In genomic region chr6:30647802-30648460, GRCh38 we compare ENCODE assay signal across 8 cellular contexts. TPM values are rescaled to one million over a fixed set of nuclear protein-coding genes. Genes with fewer than 3 reads are reported as not detected.
DNase-seq lines count a peak whose midpoint lies in the region; ATAC-seq and TF ChIP-seq lines count a peak whose summit lies in the region.

No MANE protein-coding gene starts in this region.

- DNase-seq in COLO829 (ENCODE audit: low spot score) (peak; percentile 74), activated B cell treated with CpG ODN at 0.5 μM for 24 hours (no peak), foreskin keratinocyte (peak in 1 of 2 donors; percentile 27), progenitor cell of endocrine pancreas (ENCODE audit: low spot score, unreplicated experiment) (no peak)

- peak overlapping the region; percentile 30 for H3K27ac ChIP-seq in foreskin keratinocyte

- H3K9me3 Mint-ChIP-seq in activated B cell treated with CpG ODN at 0.5 μM for 24 hours (no peaks in the 10 kb centered on the region), progenitor cell of endocrine pancreas (ENCODE audit: low read depth) (no peaks in the 10 kb centered on the region)

- peak; percentile 48 for ATAC-seq in HG03066 (IDR thresholded peaks at IDR 0.05; ENCODE audit: low read depth, unreplicated experiment)
- ATAC-seq in activated B cell treated with CpG ODN at 0.5 μM for 24 hours (ENCODE audit: low read depth): no peak
- ATAC-seq in foreskin keratinocyte: no peak
- no peak for ATAC-seq in HG03097 (IDR thresholded peaks at IDR 0.05; ENCODE audit: low FRiP score, unreplicated experiment)
- ATAC-seq in HG03045 (IDR thresholded peaks at IDR 0.05; ENCODE audit: unreplicated experiment): no peak
- ATAC-seq in HG03108 (IDR thresholded peaks at IDR 0.05; ENCODE audit: unreplicated experiment): no peak

- H3K4me1 ChIP-seq in foreskin keratinocyte: no peaks in the 10 kb centered on the region

- H3K4me1 Mint-ChIP-seq in activated B cell treated with CpG ODN at 0.5 μM for 24 hours: peaks cover 35% of the 10 kb centered on the region
- peaks cover 17% of the 10 kb centered on the region for H3K4me1 Mint-ChIP-seq in progenitor cell of endocrine pancreas (ENCODE audit: low read depth)

- H3K27ac Mint-ChIP-seq in activated B cell treated with CpG ODN at 0.5 μM for 24 hours (peak overlapping the region; percentile 90), progenitor cell of endocrine pancreas (peak overlapping the region; percentile 96)

- peak overlapping the region; percentile 91 for H3K4me3 Mint-ChIP-seq in activated B cell treated with CpG ODN at 0.5 μM for 24 hours
- peak overlapping the region; percentile 86 for H3K4me3 Mint-ChIP-seq in progenitor cell of endocrine pancreas (ENCODE audit: low read depth)

- H3K27me3 ChIP-seq in foreskin keratinocyte: no peaks in the 10 kb centered on the region

- H3K27me3 Mint-ChIP-seq in activated B cell treated with CpG ODN at 0.5 μM for 24 hours: no peaks in the 10 kb centered on the region
- H3K27me3 Mint-ChIP-seq in progenitor cell of endocrine pancreas: no peaks in the 10 kb centered on the region

- TF ChIP-seq CTCF in activated B cell treated with CpG ODN at 0.5 μM for 24 hours (IDR thresholded peaks at IDR 0.05): no peak
- TF ChIP-seq CTCF in foreskin keratinocyte (conservative IDR thresholded peaks at IDR 0.05): no peak
- no peak for TF ChIP-seq CTCF in progenitor cell of endocrine pancreas (IDR thresholded peaks at IDR 0.05; ENCODE audit: unreplicated experiment)

- H3K36me3 Mint-ChIP-seq in activated B cell treated with CpG ODN at 0.5 μM for 24 hours (ENCODE audit: low read depth) (peaks cover 59% of the 10 kb centered on the region), progenitor cell of endocrine pancreas (ENCODE audit: insufficient read depth) (peaks cover 20% of the 10 kb centered on the region)

- intact Hi-C loops in activated B cell treated with CpG ODN at 0.5 μM for 24 hours (cut with micrococcal nuclease): loop anchor here (1.0 to 2.0 kb wide), 7 partner anchors 21 to 159 kb away; partner anchors contain the start of genes ABCF1, ATAT1, DHX16 and GNL1

- POLR2A ChIA-PET in activated B cell treated with CpG ODN at 0.5 μM for 24 hours (lab: Charles Lee): interaction anchor here (0.5 to 1.3 kb wide), 5 partner anchors 22 to 234 kb away, joined by 3 to 21 read pairs (median 5); partner anchors contain the start of genes ATAT1, MRPS18B and PPP1R10

- CTCF ChIA-PET in activated B cell treated with CpG ODN at 0.5 μM for 24 hours (lab: Charles Lee): interaction anchor here (0.7 to 1.3 kb wide), 2 partner anchors 82 to 165 kb away, joined by 3 read pairs; no protein-coding TSS in a partner anchor

RNA-seq across cellular contexts. Expression of gene C6orf136, which starts 1.0 kb away (rescaled TPM):
- total RNA-seq in activated B cell treated with CpG ODN at 0.5 μM for 24 hours (21.6 and 35.6 TPM in 2 replicates), foreskin keratinocyte (8.2 and 10.2 TPM in 2 replicates), progenitor cell of endocrine pancreas (18.8 and 19.5 TPM in 2 replicates)
- polyA plus RNA-seq in foreskin keratinocyte: 16.9 and 19.1 TPM in 2 replicates

RNA-seq across cellular contexts. Expression of gene ATAT1, which starts 21.3 kb away (rescaled TPM):
- total RNA-seq in activated B cell treated with CpG ODN at 0.5 μM for 24 hours (6.9 and 10.3 TPM in 2 replicates), foreskin keratinocyte (4.6 and 6.1 TPM in 2 replicates), progenitor cell of endocrine pancreas (71.2 and 74.2 TPM in 2 replicates)
- 5.7 and 7.8 TPM in 2 replicates for polyA plus RNA-seq in foreskin keratinocyte

RNA-seq across cellular contexts. Expression of gene DHX16, which starts 24.9 kb away (rescaled TPM):
- total RNA-seq in activated B cell treated with CpG ODN at 0.5 μM for 24 hours (42.3 and 50.4 TPM in 2 replicates), foreskin keratinocyte (38.1 and 42.5 TPM in 2 replicates), progenitor cell of endocrine pancreas (30.0 and 31.0 TPM in 2 replicates)
- 29.2 and 35.1 TPM in 2 replicates for polyA plus RNA-seq in foreskin keratinocyte

RNA-seq across cellular contexts. Expression of gene MRPS18B, which starts 30.3 kb away (rescaled TPM):
- total RNA-seq in activated B cell treated with CpG ODN at 0.5 μM for 24 hours (57.7 and 61.2 TPM in 2 replicates), foreskin keratinocyte (61.5 and 64.8 TPM in 2 replicates), progenitor cell of endocrine pancreas (27.5 and 28.2 TPM in 2 replicates)
- 67.4 and 71.8 TPM in 2 replicates for polyA plus RNA-seq in foreskin keratinocyte

RNA-seq across cellular contexts. Expression of gene PPP1R10, which starts 30.9 kb away (rescaled TPM):
- 85.6 and 112 TPM in 2 replicates for total RNA-seq in activated B cell treated with CpG ODN at 0.5 μM for 24 hours
- 41.5 and 42.6 TPM in 2 replicates for total RNA-seq in foreskin keratinocyte
- polyA plus RNA-seq in foreskin keratinocyte: 13.8 and 14.6 TPM in 2 replicates
- 141 and 142 TPM in 2 replicates for total RNA-seq in progenitor cell of endocrine pancreas
